ENCODE assay signal across 8 cellular contexts in the genomic region with DNA sequence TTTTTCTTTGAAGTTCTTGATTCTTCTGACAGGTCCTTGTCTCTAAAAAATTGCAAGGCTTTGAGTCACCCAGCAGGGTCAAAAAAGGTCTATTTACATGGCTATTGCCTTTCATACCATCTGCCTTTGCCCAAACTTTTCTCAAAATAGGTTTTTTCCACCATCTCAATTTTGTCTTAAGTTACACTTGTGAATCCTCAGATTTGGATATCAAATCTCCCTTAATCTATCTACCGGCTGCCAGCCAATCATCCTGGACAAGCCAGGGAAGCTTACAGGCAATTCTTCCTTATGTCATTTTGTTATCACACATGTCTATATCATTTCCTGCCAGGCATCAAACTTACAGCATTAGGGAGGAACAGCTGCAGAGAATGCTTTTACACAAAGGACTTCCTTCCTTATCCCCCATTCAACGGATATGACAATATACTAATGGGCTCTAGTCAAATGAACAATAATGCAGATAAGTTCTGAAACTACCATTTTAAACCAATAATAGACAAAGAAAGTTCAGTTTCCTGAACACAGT.
A peak's percentile ranks its signal among the peaks of the same experiment; 100 is the strongest.
DNase-seq lines count a peak whose midpoint lies in the region; ATAC-seq and TF ChIP-seq lines count a peak whose summit lies in the region.

No MANE protein-coding gene starts in this region.

- CTCF ChIA-PET in activated B cell treated with CpG ODN at 0.5 μM for 24 hours (lab: Charles Lee) = interaction anchor here (1.2 to 1.4 kb wide), 2 partner anchors 52 to 87 kb away, joined by 3 read pairs; no protein-coding TSS in a partner anchor

- intact Hi-C loops in activated B cell treated with CpG ODN at 0.5 μM for 24 hours (cut with micrococcal nuclease) = loop anchor here (2.0 kb wide), 1 partner anchor 14 kb away; no protein-coding TSS in a partner anchor

- H3K27me3 Mint-ChIP-seq in activated B cell treated with CpG ODN at 0.5 μM for 24 hours = no peaks in the 10 kb centered on the region

- H3K27ac ChIP-seq in BLaER1 = peak overlapping the region; percentile 75

- peaks cover 52% of the 10 kb centered on the region for H3K4me1 ChIP-seq in BLaER1

- POLR2A ChIA-PET in activated B cell treated with CpG ODN at 0.5 μM for 24 hours (lab: Charles Lee) = interaction anchor here (0.5 to 1.3 kb wide), 5 partner anchors 14 to 34 kb away, joined by 3 to 6 read pairs (median 4); no protein-coding TSS in a partner anchor

- peak overlapping the region; percentile 7 for H3K4me3 Mint-ChIP-seq in activated B cell treated with CpG ODN at 0.5 μM for 24 hours

- no peak overlapping the region for H3K4me3 ChIP-seq in BLaER1

- H3K9me3 ChIP-seq in BLaER1 = peaks cover 25% of the 10 kb centered on the region

- H3K27ac Mint-ChIP-seq in activated B cell treated with CpG ODN at 0.5 μM for 24 hours = peak overlapping the region; percentile 72

- peaks cover 82% of the 10 kb centered on the region for H3K4me1 Mint-ChIP-seq in activated B cell treated with CpG ODN at 0.5 μM for 24 hours

- H3K27me3 ChIP-seq in BLaER1 = no peaks in the 10 kb centered on the region

- no peak for TF ChIP-seq CTCF in activated B cell treated with CpG ODN at 0.5 μM for 24 hours (IDR thresholded peaks at IDR 0.05)

- ATAC-seq in activated B cell treated with CpG ODN at 0.5 μM for 24 hours (ENCODE audit: low read depth) (peak; percentile 12), left lobe of liver (peak; percentile 65), GM21447 (IDR thresholded peaks at IDR 0.05; ENCODE audit: unreplicated experiment) (no peak)

- peak overlapping the region; percentile 50; the same call in 1 of the 2 replicates for H3K9ac ChIP-seq in BLaER1

- H3K4me2 ChIP-seq in BLaER1 = peak overlapping the region; percentile 52

- H3K36me3 Mint-ChIP-seq in activated B cell treated with CpG ODN at 0.5 μM for 24 hours (ENCODE audit: low read depth) = peaks cover 26% of the 10 kb centered on the region

- H4K20me1 ChIP-seq in BLaER1 = no peaks in the 10 kb centered on the region

- H3K9me3 Mint-ChIP-seq in activated B cell treated with CpG ODN at 0.5 μM for 24 hours = peaks cover 3% of the 10 kb centered on the region

- peak; percentile 80 for DNase-seq in HT1080 (ENCODE audit: low read depth)
- no peak for DNase-seq in activated B cell treated with CpG ODN at 0.5 μM for 24 hours
- DNase-seq in left lobe of liver (ENCODE audit: low spot score) = no peak
- DNase-seq in retina = no peak
- DNase-seq in NCI-H2227 (lab: John Stamatoyannopoulos, UW; ENCODE audit: unreplicated experiment) = no peak
- no peak for DNase-seq in AG20443 (ENCODE audit: low spot score)

- H3K36me3 ChIP-seq in BLaER1 = peaks cover 27% of the 10 kb centered on the region
